In the genomic region with DNA sequence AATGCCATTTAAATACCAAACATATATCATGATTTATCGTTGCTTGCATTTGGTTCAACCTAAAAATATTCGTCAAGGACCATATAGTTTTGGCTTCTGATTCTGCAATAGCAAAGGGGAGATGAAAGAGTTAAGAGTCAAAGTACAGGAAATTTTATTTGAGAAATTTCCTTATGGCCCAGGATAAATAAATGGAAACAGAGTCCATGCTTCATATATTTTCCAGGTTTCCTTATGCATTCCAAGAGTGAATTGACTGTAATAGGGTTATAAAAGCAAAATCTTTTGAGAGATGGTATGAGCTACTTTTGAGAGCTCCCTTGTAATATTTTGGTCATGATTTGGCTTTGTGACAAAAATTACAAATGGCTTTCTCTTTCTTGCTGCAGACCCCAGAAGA, we compare ENCODE assay signal across 8 cellular contexts.
"Had no signal": no experiment of that assay in that cellular context is flagged by ENCODE, and none has a peak within 500 bp of the region (broad histone marks: within the 10 kb centered on the region; RNA-seq: fewer than 3 reads in every experiment).

No MANE protein-coding gene starts in this region.

- ATAC-seq: GM23338, HepG2 had no signal

- DNase-seq: H9, HCEC 1CT had no signal

- FAIRE-seq: H1, H54, HepG2 had no signal

- H3K9me3 Mint-ChIP-seq: GM23338, H9 had no signal

- H3K4me3 ChIP-seq: GM23338 had no signal

- H3K4me1 Mint-ChIP-seq: IgD-negative memory B cell had no signal

- H3K27ac ChIP-seq: HL-60 had no signal

- H3K36me3 Mint-ChIP-seq: IgD-negative memory B cell had no signal

- H3K4me3 Mint-ChIP-seq: GM23338, H9, IgD-negative memory B cell had no signal

- H3K27ac Mint-ChIP-seq: GM23338, H9, IgD-negative memory B cell had no signal
